Comparison of ENCODE assay signal across 8 cellular contexts in genomic region chr10:100535715-100536353, GRCh38. TPM values are rescaled to one million over a fixed set of nuclear protein-coding genes. Genes with fewer than 3 reads are reported as not detected.
DNase-seq lines count a peak whose midpoint lies in the region; ATAC-seq and TF ChIP-seq lines count a peak whose summit lies in the region.

Gene HIF1AN (plus strand): TSS chr10:100535943. CDS start chr10:100535959, 16 bp downstream.

- no peaks in the 10 kb centered on the region for H3K9me3 ChIP-seq in endodermal cell (ENCODE audit: control insufficient read depth, low read length)

- in situ Hi-C loops in Caki2 (cut with HindIII; ENCODE audit: low pct_unique_long_range_greater_than_20kb, low sequenced_read_pairs) = no loop called here

- H3K36me3 Mint-ChIP-seq in endodermal cell (ENCODE audit: low read depth) = peaks cover 31% of the 10 kb centered on the region

- H3K4me3 ChIP-seq in endodermal cell (ENCODE audit: low read length) = peak within 1 kb of the TSS; percentile 82

- peak; percentile 98 for ATAC-seq in GM21360 (IDR thresholded peaks at IDR 0.05; ENCODE audit: unreplicated experiment)

- 0 to 3% methylated on average over 7 to 35 of the region's 35 CpGs for WGBS in endodermal cell (ENCODE audit: insufficient coverage in 1 of 2, insufficient read length in 1 of 2), 2 experiments

- no peak within 1 kb of the TSS for H3K27ac ChIP-seq in endodermal cell (ENCODE audit: low read depth, low read length)

- TF ChIP-seq CTCF in endodermal cell (conservative IDR thresholded peaks at IDR 0.05) = peak; percentile 93

- H3K9me3 Mint-ChIP-seq in endodermal cell = no peaks in the 10 kb centered on the region

- peak within 1 kb of the TSS; percentile 6 for H3K9ac ChIP-seq in endodermal cell (ENCODE audit: extremely low read depth, low read length, poor library complexity, severe bottlenecking)

- H3K4me1 ChIP-seq in endodermal cell (ENCODE audit: control insufficient read depth, insufficient read depth, low read length) = no peaks in the 10 kb centered on the region

- H3K27ac Mint-ChIP-seq in endodermal cell = peak within 1 kb of the TSS; percentile 35

- DNase-seq in Caki2 (ENCODE audit: low read depth) (peak; percentile 90), HT1080 (ENCODE audit: low read depth) (peak; percentile 93), NOMO-1 (lab: John Stamatoyannopoulos, UW; ENCODE audit: unreplicated experiment in 2 of 2) (peak; percentile 95 to 96), endodermal cell (peak; percentile 95), mesenteric fat pad (ENCODE audit: low spot score) (peak; percentile 93)
- DNase-seq in activated CD8-positive, alpha-beta memory T cell treated with anti-CD3 and anti-CD28 coated beads for 48 hours (ENCODE audit: low read depth in 2 of 3, low spot score in 2 of 3) = peak; percentile 42 to 66 (median 56)
- peak; percentile 57 for DNase-seq in stimulated activated CD8-positive, alpha-beta memory T cell treated with anti-CD3 and anti-CD28 coated beads, Interleukin-15, amount 100 ng/mL, for 24 hours (ENCODE audit: low read depth)

- peaks cover 15% of the 10 kb centered on the region for H3K4me1 Mint-ChIP-seq in endodermal cell

- no peaks in the 10 kb centered on the region for H3K27me3 Mint-ChIP-seq in endodermal cell (ENCODE audit: insufficient read depth)

- no peak within 1 kb of the TSS for H3K4me3 Mint-ChIP-seq in endodermal cell

- H3K36me3 ChIP-seq in endodermal cell (ENCODE audit: control insufficient read depth, insufficient read depth, low read length) = peaks cover 31% of the 10 kb centered on the region

- H3K27me3 ChIP-seq in endodermal cell (ENCODE audit: control insufficient read depth, insufficient read depth, low read length, poor library complexity, severe bottlenecking) = no peaks in the 10 kb centered on the region

RNA-seq across cellular contexts. Expression of gene HIF1AN, which starts in this region (rescaled TPM):
- total RNA-seq in Caki2 (2014; rRNA removed; shearing (Covaris generic); ENCODE audit: low replicate concordance) = 5.9 and 35.9 TPM in 2 replicates
- 9.0 and 9.8 TPM in 2 replicates for total RNA-seq in HT1080 (2014; rRNA removed; shearing (Covaris generic))
- 19.5 and 21.9 TPM in 2 replicates for polyA plus RNA-seq in HT1080 (2015; cell fraction: cytosol; rRNA removed)
- polyA plus RNA-seq in HT1080 (2015; cell fraction: nucleus; rRNA removed) = 34.0 and 35.5 TPM in 2 replicates
- 10 to 100 TPM; 51.8 to 58.8 TPM for total RNA-seq in endodermal cell
- 28.9 TPM for polyA plus RNA-seq in endodermal cell (2013, experiment 1 of 2)
- polyA plus RNA-seq in endodermal cell (2013, experiment 2 of 2) = 22.4 TPM
- total RNA-seq in mesenteric fat pad = 29.2 TPM
